1 cellular context compared by ENCODE assay signal in the genomic region with DNA sequence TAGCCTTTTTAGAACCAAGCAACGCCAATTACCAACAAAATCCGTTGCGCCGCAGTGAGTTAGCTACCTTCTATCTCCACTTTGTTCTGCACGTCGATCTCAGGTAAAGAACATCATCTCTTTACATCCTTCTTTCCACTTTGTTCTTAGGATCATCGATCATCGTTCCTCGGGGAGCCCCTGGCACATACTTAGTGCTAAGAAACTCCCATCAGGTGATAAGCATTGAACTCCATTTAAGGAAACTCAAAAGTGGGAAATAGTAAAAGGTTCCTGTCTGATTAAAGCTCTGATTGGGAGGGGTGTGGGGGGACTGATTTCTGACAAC.
TF ChIP-seq lines count a peak whose summit lies in the region.

No MANE protein-coding gene starts in this region.

TF ChIP-seq in K562, 482 proteins besides CTCF, POLR2A, EP300 and RAD21 (continued from another document):
- TF ChIP-seq, protein P1, sequence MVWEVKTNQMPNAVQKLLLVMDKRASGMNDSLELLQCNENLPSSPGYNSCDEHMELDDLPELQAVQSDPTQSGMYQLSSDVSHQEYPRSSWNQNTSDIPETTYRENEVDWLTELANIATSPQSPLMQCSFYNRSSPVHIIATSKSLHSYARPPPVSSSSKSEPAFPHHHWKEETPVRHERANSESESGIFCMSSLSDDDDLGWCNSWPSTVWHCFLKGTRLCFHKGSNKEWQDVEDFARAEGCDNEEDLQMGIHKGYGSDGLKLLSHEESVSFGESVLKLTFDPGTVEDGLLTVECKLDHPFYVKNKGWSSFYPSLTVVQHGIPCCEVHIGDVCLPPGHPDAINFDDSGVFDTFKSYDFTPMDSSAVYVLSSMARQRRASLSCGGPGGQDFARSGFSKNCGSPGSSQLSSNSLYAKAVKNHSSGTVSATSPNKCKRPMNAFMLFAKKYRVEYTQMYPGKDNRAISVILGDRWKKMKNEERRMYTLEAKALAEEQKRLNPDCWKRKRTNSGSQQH (CRISPR knock-in tag; IDR thresholded peaks at IDR 0.05) = no peak
- TF ChIP-seq KLF16 (IDR thresholded peaks at IDR 0.05) (no peak), ZNF589 (CRISPR knock-in tag; IDR thresholded peaks at IDR 0.05; ENCODE audit: low read depth) (no peak), ZNF175 (CRISPR knock-in tag; IDR thresholded peaks at IDR 0.05; ENCODE audit: low read depth) (peak; percentile 41; the same call in 1 of the 2 replicates), HSF4 (CRISPR knock-in tag; IDR thresholded peaks at IDR 0.05; ENCODE audit: borderline replicate concordance) (no peak), NR4A1 (CRISPR knock-in tag; IDR thresholded peaks at IDR 0.05) (no peak), NR4A1 (tag; IDR thresholded peaks at IDR 0.05) (peak; percentile 6; the same call in 1 of the 2 replicates)
- TF ChIP-seq, protein P2, sequence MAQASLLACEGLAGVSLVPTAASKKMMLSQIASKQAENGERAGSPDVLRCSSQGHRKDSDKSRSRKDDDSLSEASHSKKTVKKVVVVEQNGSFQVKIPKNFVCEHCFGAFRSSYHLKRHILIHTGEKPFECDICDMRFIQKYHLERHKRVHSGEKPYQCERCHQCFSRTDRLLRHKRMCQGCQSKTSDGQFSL (CRISPR knock-in tag; IDR thresholded peaks at IDR 0.05) = no peak
- TF ChIP-seq, protein P2 (tag; IDR thresholded peaks at IDR 0.05) = 0 out of 4 replicates have a peak, but pooled peaks of 1 of the 2 experiments have one; percentile 2
- TF ChIP-seq, protein P3, sequence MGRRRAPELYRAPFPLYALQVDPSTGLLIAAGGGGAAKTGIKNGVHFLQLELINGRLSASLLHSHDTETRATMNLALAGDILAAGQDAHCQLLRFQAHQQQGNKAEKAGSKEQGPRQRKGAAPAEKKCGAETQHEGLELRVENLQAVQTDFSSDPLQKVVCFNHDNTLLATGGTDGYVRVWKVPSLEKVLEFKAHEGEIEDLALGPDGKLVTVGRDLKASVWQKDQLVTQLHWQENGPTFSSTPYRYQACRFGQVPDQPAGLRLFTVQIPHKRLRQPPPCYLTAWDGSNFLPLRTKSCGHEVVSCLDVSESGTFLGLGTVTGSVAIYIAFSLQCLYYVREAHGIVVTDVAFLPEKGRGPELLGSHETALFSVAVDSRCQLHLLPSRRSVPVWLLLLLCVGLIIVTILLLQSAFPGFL (CRISPR knock-in tag; IDR thresholded peaks at IDR 0.05) = 0 out of 2 replicates have a peak, but pooled peaks have one; percentile 9
